ENCODE assay signal across 8 cellular contexts in genomic region chr1:63575340-63575826, GRCh38. TPM values are rescaled to one million over a fixed set of nuclear protein-coding genes. Genes with fewer than 3 reads are reported as not detected.
DNase-seq lines count a peak whose midpoint lies in the region; FAIRE-seq and TF ChIP-seq lines count a peak whose summit lies in the region.

No MANE protein-coding gene starts in this region.

- H3K36me3 ChIP-seq in endothelial cell of umbilical vein (ENCODE audit: control insufficient read depth in 2 of 2, extremely low read depth in 1 of 2, insufficient read depth in 2 of 2, low read length in 2 of 2) (no peaks in the 10 kb centered on the region), HAP-1 (replicated peaks) (no peaks in the 10 kb centered on the region), MG63 (no peaks in the 10 kb centered on the region)

- no peaks in the 10 kb centered on the region for H3K27me3 Mint-ChIP-seq in osteocyte (ENCODE audit: unreplicated experiment)

- dilution Hi-C loops in endothelial cell of umbilical vein (cut with MboI; ENCODE audit: extremely low pct_ligation_motif_present, low sequenced_read_pairs): no loop called here

- in situ Hi-C loops in ACHN (cut with HindIII; ENCODE audit: low pct_ligation_motif_present, low pct_unique_long_range_greater_than_20kb, low sequenced_read_pairs) (no loop called here), HAP-1 (cut with MboI; ENCODE audit: low sequenced_read_pairs) (no loop called here)

- H3K9ac ChIP-seq in endothelial cell of umbilical vein (replicated peaks; ENCODE audit: extremely low read depth, insufficient read depth, low read length): no peak overlapping the region

- H3K4me2 ChIP-seq in endothelial cell of umbilical vein (ENCODE audit: insufficient read depth, low read length): no peak overlapping the region

- H3K9me1 ChIP-seq in endothelial cell of umbilical vein (replicated peaks; ENCODE audit: control insufficient read depth, extremely low read depth, insufficient read depth, low read length): no peaks in the 10 kb centered on the region

- H3K36me3 Mint-ChIP-seq in osteocyte (ENCODE audit: unreplicated experiment): peaks cover 3% of the 10 kb centered on the region

- BruUV-seq in endothelial cell of umbilical vein (replicated peaks; lab: Mats Ljungman, UMichigan): no TSS peak

- no peak overlapping the region for H3K27ac Mint-ChIP-seq in osteocyte (ENCODE audit: unreplicated experiment)

- peaks cover 7% of the 10 kb centered on the region for H3K9me3 Mint-ChIP-seq in osteocyte (ENCODE audit: unreplicated experiment)

- H3K9me3 ChIP-seq in endothelial cell of umbilical vein (replicated peaks; ENCODE audit: control insufficient read depth, insufficient read depth, low read length) (no peaks in the 10 kb centered on the region), HAP-1 (no peaks in the 10 kb centered on the region), MG63 (no peaks in the 10 kb centered on the region)

- H2AFZ ChIP-seq in endothelial cell of umbilical vein (ENCODE audit: low read depth, low read length): no peak overlapping the region

- peak; percentile 3; the same call in 1 of the 2 replicates for TF ChIP-seq CTCF in GM12875 (IDR thresholded peaks at IDR 0.05; ENCODE audit: borderline replicate concordance, insufficient read depth, low read depth, low read length)
- TF ChIP-seq CTCF in endothelial cell of umbilical vein (IDR thresholded peaks at IDR 0.05; ENCODE audit: extremely low read depth in 1 of 2, insufficient read depth in 1 of 2, low read depth in 1 of 2, low read length in 2 of 2): peak; percentile 18 to 20
- TF ChIP-seq CTCF in osteocyte (IDR thresholded peaks at IDR 0.05): peak; percentile 70

- H3K4me1 ChIP-seq in endothelial cell of umbilical vein (ENCODE audit: control insufficient read depth, extremely low read depth, insufficient read depth, low read length): no peaks in the 10 kb centered on the region
- no peaks in the 10 kb centered on the region for H3K4me1 ChIP-seq in HAP-1

- no peaks in the 10 kb centered on the region for H3K79me2 ChIP-seq in endothelial cell of umbilical vein (ENCODE audit: control insufficient read depth, insufficient read depth, low read length)

- no peaks in the 10 kb centered on the region for H3K27me3 ChIP-seq in endothelial cell of umbilical vein (ENCODE audit: control insufficient read depth in 2 of 2, insufficient read depth in 2 of 2, low read length in 2 of 2)
- peaks cover 2% of the 10 kb centered on the region; the same call in 1 of the 2 replicates for H3K27me3 ChIP-seq in HAP-1 (ENCODE audit: low read depth)
- H3K27me3 ChIP-seq in MG63: no peaks in the 10 kb centered on the region

- no peak overlapping the region for H3K4me3 Mint-ChIP-seq in osteocyte (ENCODE audit: unreplicated experiment)

- DNase-seq in ACHN (peak; percentile 43), NCI-H748 (lab: John Stamatoyannopoulos, UW; ENCODE audit: unreplicated experiment) (peak; percentile 18), endothelial cell of umbilical vein (ENCODE audit: low read depth, low spot score) (peak; percentile 60), osteocyte (ENCODE audit: extremely low spot score, unreplicated experiment) (no peak), HAP-1 (ENCODE audit: low spot score in 2 of 2) (no peak), NCI-H187 treated with DMSO at 0.1 percent for 48 hours (lab: John Stamatoyannopoulos, UW) (no peak), MG63 (no peak)

- POLR2A ChIA-PET in endothelial cell of umbilical vein (lab: Charles Lee): no interaction called here

- TF ChIP-seq POLR2A in endothelial cell of umbilical vein (IDR thresholded peaks at IDR 0.05; ENCODE audit: low read depth, low read length): no peak

- H3K27ac ChIP-seq in endothelial cell of umbilical vein (ENCODE audit: insufficient read depth, low read depth, low read length): no peak overlapping the region

- H3K4me3 ChIP-seq in GM12875 (ENCODE audit: low read depth, low read length): no peak overlapping the region
- H3K4me3 ChIP-seq in endothelial cell of umbilical vein (replicated peaks in 1 of 3; ENCODE audit: insufficient read depth in 1 of 3, low read depth in 1 of 3, low read length in 3 of 3): no peak overlapping the region
- H3K4me3 ChIP-seq in HAP-1: no peak overlapping the region
- no peak overlapping the region for H3K4me3 ChIP-seq in MG63

- no peaks in the 10 kb centered on the region for H3K4me1 Mint-ChIP-seq in osteocyte (ENCODE audit: unreplicated experiment)

- FAIRE-seq in endothelial cell of umbilical vein (lab: Jason Lieb, UNC): no peak

- CTCF ChIA-PET in endothelial cell of umbilical vein (lab: Charles Lee): interaction anchor here (0.6 to 5.3 kb wide), 12 partner anchors 8 to 672 kb away, joined by 3 to 50 read pairs (median 4); partner anchors contain the start of gene PGM1

- H4K20me1 ChIP-seq in endothelial cell of umbilical vein (replicated peaks; ENCODE audit: control insufficient read depth, extremely low read depth, insufficient read depth, low read length): no peaks in the 10 kb centered on the region

- intact Hi-C loops in endothelial cell of umbilical vein (cut with micrococcal nuclease): loop anchor here (1.0 kb wide), 1 partner anchor 671 kb away; no protein-coding TSS in a partner anchor

TF ChIP-seq in endothelial cell of umbilical vein, 7 proteins besides CTCF, POLR2A, EP300 and RAD21:
- no peak for TF ChIP-seq JUN (IDR thresholded peaks at IDR 0.05; ENCODE audit: borderline replicate concordance, insufficient read depth, insufficient read length, low read depth)
- no peak for TF ChIP-seq MYC (IDR thresholded peaks at IDR 0.05; ENCODE audit: low read depth, low read length)
- no peak for TF ChIP-seq EZH2 (IDR thresholded peaks at IDR 0.05; ENCODE audit: borderline replicate concordance, low read depth, low read length, severe bottlenecking)
- no peak for TF ChIP-seq FOS (IDR thresholded peaks at IDR 0.05; ENCODE audit: borderline replicate concordance, insufficient read depth, low read length)
- TF ChIP-seq, protein P1, sequence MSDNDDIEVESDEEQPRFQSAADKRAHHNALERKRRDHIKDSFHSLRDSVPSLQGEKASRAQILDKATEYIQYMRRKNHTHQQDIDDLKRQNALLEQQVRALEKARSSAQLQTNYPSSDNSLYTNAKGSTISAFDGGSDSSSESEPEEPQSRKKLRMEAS (IDR thresholded peaks at IDR 0.05; ENCODE audit: insufficient read depth, insufficient read length): no peak
- no peak for TF ChIP-seq GATA2 (IDR thresholded peaks at IDR 0.05; ENCODE audit: insufficient read depth, insufficient read length, low read depth, low read length)
- no peak for TF ChIP-seq POLR2AphosphoS5 (IDR thresholded peaks at IDR 0.05; ENCODE audit: insufficient read depth, low read depth, low read length)

RNA-seq across cellular contexts. Expression of gene PGM1, which starts 17.8 kb away (rescaled TPM):
- total RNA-seq in endothelial cell of umbilical vein: 16.5 and 21.0 TPM in 2 replicates
- polyA plus RNA-seq in endothelial cell of umbilical vein: 7.3 and 9.3 TPM in 2 replicates
- polyA plus RNA-seq in endothelial cell of umbilical vein (2011; cell fraction: cytosol; rRNA removed): 10.0 and 10.4 TPM in 2 replicates
- polyA plus RNA-seq in endothelial cell of umbilical vein (2011; cell fraction: nucleus; rRNA removed): 4.8 and 6.5 TPM in 2 replicates
- polyA plus RNA-seq in endothelial cell of umbilical vein (2012): 18.7 and 25.3 TPM in 2 replicates
- 12.3 and 12.8 TPM in 2 replicates for polyA minus RNA-seq in endothelial cell of umbilical vein
- polyA minus RNA-seq in endothelial cell of umbilical vein (2011; cell fraction: cytosol; rRNA and poly(A)+ RNA removed): 29.0 TPM
- polyA minus RNA-seq in endothelial cell of umbilical vein (2011; cell fraction: nucleus; rRNA and poly(A)+ RNA removed): 3.3 and 3.8 TPM in 2 replicates
- 34.9 and 35.5 TPM in 2 replicates for total RNA-seq in osteocyte
- 15.9 and 19.8 TPM in 2 replicates for total RNA-seq in MG63 (2014; rRNA removed; shearing (Covaris generic); ENCODE audit: low replicate concordance)

RNA-seq across cellular contexts. Expression of gene EFCAB7, which starts 52.1 kb away (rescaled TPM):
- total RNA-seq in endothelial cell of umbilical vein (6.1 and 7.1 TPM in 2 replicates), osteocyte (6.6 and 7.5 TPM in 2 replicates)
- polyA plus RNA-seq in endothelial cell of umbilical vein: 0.88 and 1.4 TPM in 2 replicates
- polyA plus RNA-seq in endothelial cell of umbilical vein (2011; cell fraction: cytosol; rRNA removed): 2.2 and 2.4 TPM in 2 replicates
- 4.6 and 7.8 TPM in 2 replicates for polyA plus RNA-seq in endothelial cell of umbilical vein (2011; cell fraction: nucleus; rRNA removed)
- 3.3 and 4.7 TPM in 2 replicates for polyA plus RNA-seq in endothelial cell of umbilical vein (2012)
- polyA minus RNA-seq in endothelial cell of umbilical vein: 0.83 and 2.6 TPM in 2 replicates
- 1.1 TPM for polyA minus RNA-seq in endothelial cell of umbilical vein (2011; cell fraction: cytosol; rRNA and poly(A)+ RNA removed)
- 3.2 and 6.8 TPM in 2 replicates for polyA minus RNA-seq in endothelial cell of umbilical vein (2011; cell fraction: nucleus; rRNA and poly(A)+ RNA removed)
- total RNA-seq in MG63 (2014; rRNA removed; shearing (Covaris generic); ENCODE audit: low replicate concordance): 2.5 and 19.0 TPM in 2 replicates

RNA-seq across cellular contexts. Expression of gene ITGB3BP, which starts 52.4 kb away (rescaled TPM):
- total RNA-seq in endothelial cell of umbilical vein (24.4 and 26.6 TPM in 2 replicates), osteocyte (17.9 and 20.0 TPM in 2 replicates)
- polyA plus RNA-seq in endothelial cell of umbilical vein: 5.0 and 5.3 TPM in 2 replicates
- 15.5 and 17.5 TPM in 2 replicates for polyA plus RNA-seq in endothelial cell of umbilical vein (2011; cell fraction: cytosol; rRNA removed)
- 21.0 and 31.7 TPM in 2 replicates for polyA plus RNA-seq in endothelial cell of umbilical vein (2011; cell fraction: nucleus; rRNA removed)
- polyA plus RNA-seq in endothelial cell of umbilical vein (2012): 16.4 and 31.9 TPM in 2 replicates
- polyA minus RNA-seq in endothelial cell of umbilical vein: 4.0 and 6.2 TPM in 2 replicates
- 6.8 TPM for polyA minus RNA-seq in endothelial cell of umbilical vein (2011; cell fraction: cytosol; rRNA and poly(A)+ RNA removed)
- polyA minus RNA-seq in endothelial cell of umbilical vein (2011; cell fraction: nucleus; rRNA and poly(A)+ RNA removed): 14.3 and 22.9 TPM in 2 replicates
- total RNA-seq in MG63 (2014; rRNA removed; shearing (Covaris generic); ENCODE audit: low replicate concordance): 36.7 and 45.7 TPM in 2 replicates

Comparison
In these comparisons a context has a peak if more than half of its experiments do, and no peak if none do; other contexts are left out.
1. DNase-seq: peak in ACHN (single experiment), NCI-H748 (single experiment) and endothelial cell of umbilical vein (single experiment); none in osteocyte (single experiment), HAP-1 (0 of 2), NCI-H187 treated with DMSO at 0.1 percent for 48 hours (single experiment) and MG63 (single experiment).
2. CTCF ChIP-seq: peak in every context shown above with its lines; median percentile 70 in osteocyte; 19 in endothelial cell of umbilical vein; 3 in GM12875.